Comparison of ENCODE assay signal across 9 cellular contexts in genomic region chr10:78977761-78978305, GRCh38.
DNase-seq lines count a peak whose midpoint lies in the region; ATAC-seq and TF ChIP-seq lines count a peak whose summit lies in the region.
"Had no signal": no experiment of that assay in that cellular context is flagged by ENCODE, and none has a peak within 500 bp of the region (broad histone marks: within the 10 kb centered on the region; RNA-seq: fewer than 3 reads in every experiment).

No MANE protein-coding gene starts in this region.

- no peaks in the 10 kb centered on the region for H3K27me3 Mint-ChIP-seq in activated T-cell treated with anti-CD3 and anti-CD28 coated beads, Interleukin-2, amount 50 U/mL, for 72 hours (ENCODE audit: low read depth)
- peaks cover 3% of the 10 kb centered on the region for H3K27me3 Mint-ChIP-seq in activated naive CD8-positive, alpha-beta T cell treated with anti-CD3 and anti-CD28 coated beads, Interleukin-2, amount 10 ng/mL, durations not matched to agents 7 days and 5 days

- no peaks in the 10 kb centered on the region for H3K27me3 ChIP-seq in tibial nerve

- TF ChIP-seq POLR2A in tibial nerve (IDR thresholded peaks at IDR 0.05) = no peak

- peaks cover 55% of the 10 kb centered on the region for H3K4me1 Mint-ChIP-seq in activated T-cell treated with anti-CD3 and anti-CD28 coated beads, Interleukin-2, amount 50 U/mL, for 72 hours (ENCODE audit: low read depth)
- H3K4me1 Mint-ChIP-seq in activated naive CD8-positive, alpha-beta T cell treated with anti-CD3 and anti-CD28 coated beads, Interleukin-2, amount 10 ng/mL, durations not matched to agents 7 days and 5 days = peaks cover 26% of the 10 kb centered on the region

- no peak for ATAC-seq in activated T-cell treated with anti-CD3 and anti-CD28 coated beads, Interleukin-2, amount 50 U/mL, for 72 hours (replicated peaks in 1 of 2)
- no peak for ATAC-seq in activated naive CD8-positive, alpha-beta T cell treated with anti-CD3 and anti-CD28 coated beads, Interleukin-2, amount 10 ng/mL, durations not matched to agents 7 days and 5 days (ENCODE audit: low read depth)
- no peak for ATAC-seq in GM21723 (IDR thresholded peaks at IDR 0.05; ENCODE audit: unreplicated experiment)
- no peak for ATAC-seq in HG03175 (IDR thresholded peaks at IDR 0.05; ENCODE audit: unreplicated experiment)
- ATAC-seq in HG03565 (IDR thresholded peaks at IDR 0.05; ENCODE audit: unreplicated experiment) = no peak

- TF ChIP-seq EP300 in tibial nerve (IDR thresholded peaks at IDR 0.05) = peak in 1 of 2 donors; percentile 83

- no peak overlapping the region for H3K4me3 ChIP-seq in tibial nerve

- peak overlapping the region in 2 of 4 donors; percentile 9 to 43 for H3K27ac ChIP-seq in tibial nerve

- DNase-seq in activated T-cell treated with anti-CD3 and anti-CD28 coated beads, Interleukin-2, amount 50 U/mL, for 72 hours = peak; percentile 16 to 20
- DNase-seq in activated T-cell treated with anti-CD3 and anti-CD28 coated beads, Interleukin-2, amount 50 U/mL, for 1 hour = no peak
- no peak for DNase-seq in activated naive CD8-positive, alpha-beta T cell treated with anti-CD3 and anti-CD28 coated beads, Interleukin-2, amount 10 ng/mL, durations not matched to agents 7 days and 5 days
- DNase-seq in kidney glomerular epithelial cell (lab: John Stamatoyannopoulos, UW) (peak; percentile 95), tibial nerve (ENCODE audit: low spot score in 2 of 2) (peak; percentile 54 to 73)
- DNase-seq: H7 had no signal

- 65 to 71% methylated on average over 6 of the region's 6 CpGs for WGBS in tibial nerve, 2 donors

- peaks cover 0 to 2% of the 10 kb centered on the region in 2 donors for H3K36me3 Mint-ChIP-seq in activated T-cell treated with anti-CD3 and anti-CD28 coated beads, Interleukin-2, amount 50 U/mL, for 72 hours (ENCODE audit: insufficient read depth in 2 of 2)
- no peaks in the 10 kb centered on the region for H3K36me3 Mint-ChIP-seq in activated naive CD8-positive, alpha-beta T cell treated with anti-CD3 and anti-CD28 coated beads, Interleukin-2, amount 10 ng/mL, durations not matched to agents 7 days and 5 days

- H3K27ac Mint-ChIP-seq in activated T-cell treated with anti-CD3 and anti-CD28 coated beads, Interleukin-2, amount 50 U/mL, for 72 hours = peak overlapping the region; percentile 24
- H3K27ac Mint-ChIP-seq in activated naive CD8-positive, alpha-beta T cell treated with anti-CD3 and anti-CD28 coated beads, Interleukin-2, amount 10 ng/mL, durations not matched to agents 7 days and 5 days = peak overlapping the region; percentile 54

- no peaks in the 10 kb centered on the region for H3K9me3 Mint-ChIP-seq in activated T-cell treated with anti-CD3 and anti-CD28 coated beads, Interleukin-2, amount 50 U/mL, for 72 hours
- no peaks in the 10 kb centered on the region for H3K9me3 Mint-ChIP-seq in activated naive CD8-positive, alpha-beta T cell treated with anti-CD3 and anti-CD28 coated beads, Interleukin-2, amount 10 ng/mL, durations not matched to agents 7 days and 5 days

- no peak for TF ChIP-seq CTCF in tibial nerve (IDR thresholded peaks at IDR 0.05)

- H3K4me1 ChIP-seq in tibial nerve = peaks cover 0 to 41% (median 18%) of the 10 kb centered on the region in 4 donors

- peak overlapping the region in 1 of 2 donors; percentile 15 for H3K4me3 Mint-ChIP-seq in activated T-cell treated with anti-CD3 and anti-CD28 coated beads, Interleukin-2, amount 50 U/mL, for 72 hours
- H3K4me3 Mint-ChIP-seq in activated naive CD8-positive, alpha-beta T cell treated with anti-CD3 and anti-CD28 coated beads, Interleukin-2, amount 10 ng/mL, durations not matched to agents 7 days and 5 days = no peak overlapping the region

- H3K9me3 ChIP-seq in tibial nerve = no peaks in the 10 kb centered on the region

- POLR2A ChIA-PET in activated naive CD8-positive, alpha-beta T cell treated with anti-CD3 and anti-CD28 coated beads, Interleukin-2, amount 10 ng/mL, durations not matched to agents 7 days and 5 days (lab: Charles Lee) = no interaction called here

- no peaks in the 10 kb centered on the region for H3K36me3 ChIP-seq in tibial nerve

Comparison
In these comparisons a context has a peak if more than half of its experiments do, and no peak if none do; other contexts are left out.
1. DNase-seq: peak in activated T-cell treated with anti-CD3 and anti-CD28 coated beads, Interleukin-2, amount 50 U/mL, for 72 hours (2 of 2), kidney glomerular epithelial cell (single experiment) and tibial nerve (2 of 2); none in activated T-cell treated with anti-CD3 and anti-CD28 coated beads, Interleukin-2, amount 50 U/mL, for 1 hour (single experiment) and activated naive CD8-positive, alpha-beta T cell treated with anti-CD3 and anti-CD28 coated beads, Interleukin-2, amount 10 ng/mL, durations not matched to agents 7 days and 5 days (single experiment).